In genomic region chr5:107063511-107063910, GRCh38 we compare ENCODE assay signal across 17 cellular contexts.
DNase-seq lines count a peak whose midpoint lies in the region; ATAC-seq and TF ChIP-seq lines count a peak whose summit lies in the region.
"Had no signal": no experiment of that assay in that cellular context is flagged by ENCODE, and none has a peak within 500 bp of the region (broad histone marks: within the 10 kb centered on the region; RNA-seq: fewer than 3 reads in every experiment).

No MANE protein-coding gene starts in this region.

- H3K36me3 ChIP-seq in brain microvascular endothelial cell (replicated peaks) (no peaks in the 10 kb centered on the region), mucosa of descending colon (ENCODE audit: low read depth) (no peaks in the 10 kb centered on the region)

- no peak overlapping the region for H3K27ac ChIP-seq in brain microvascular endothelial cell
- H3K27ac ChIP-seq in foreskin keratinocyte, result no peak overlapping the region
- H3K27ac ChIP-seq: C4-2B had no signal

- no peaks in the 10 kb centered on the region for H3K9me3 ChIP-seq in mucosa of descending colon

- H3K4me1 ChIP-seq in foreskin keratinocyte (no peaks in the 10 kb centered on the region), mucosa of descending colon (ENCODE audit: low read depth) (no peaks in the 10 kb centered on the region)

- intact Hi-C loops in mucosa of descending colon (cut with DNase I, micrococcal nuclease), result no loop called here

- no peaks in the 10 kb centered on the region for H3K4me1 Mint-ChIP-seq in naive thymus-derived CD8-positive, alpha-beta T cell

- H3K36me3 Mint-ChIP-seq in naive thymus-derived CD8-positive, alpha-beta T cell, result no peaks in the 10 kb centered on the region

- POLR2A ChIA-PET in naive thymus-derived CD8-positive, alpha-beta T cell (lab: Charles Lee), result no interaction called here

- no peak for TF ChIP-seq CTCF in brain microvascular endothelial cell (IDR thresholded peaks at IDR 0.05; ENCODE audit: low read depth, low read length, missing control alignments)
- no peak for TF ChIP-seq CTCF in foreskin keratinocyte (conservative IDR thresholded peaks at IDR 0.05)
- no peak for TF ChIP-seq CTCF in mucosa of descending colon (IDR thresholded peaks at IDR 0.05)

- in situ Hi-C loops in brain microvascular endothelial cell (cut with HindIII; ENCODE audit: low pct_ligation_motif_present, low sequenced_read_pairs), result no loop called here

- peaks cover 0 to 13% (median 1%) of the 10 kb centered on the region in 9 donors for H3K9me3 Mint-ChIP-seq in naive thymus-derived CD8-positive, alpha-beta T cell

- no peaks in the 10 kb centered on the region for H3K27me3 Mint-ChIP-seq in naive thymus-derived CD8-positive, alpha-beta T cell

- H3K4me3 ChIP-seq in brain microvascular endothelial cell (ENCODE audit: low read depth, low read length), result no peak overlapping the region
- no peak overlapping the region for H3K4me3 ChIP-seq in mucosa of descending colon

- ATAC-seq in foreskin keratinocyte (peak; percentile 97), mucosa of descending colon (no peak)
- ATAC-seq in naive thymus-derived CD8-positive, alpha-beta T cell, result no peak
- ATAC-seq: HCT116 had no signal

- peak; percentile 56 for DNase-seq in ELR (ENCODE audit: low read depth)
- peak; percentile 30 for DNase-seq in NCI-H226
- DNase-seq in brain microvascular endothelial cell, result peak; percentile 12
- peak; percentile 31 to 69 for DNase-seq in foreskin keratinocyte
- DNase-seq in A172 (ENCODE audit: low spot score), result no peak
- DNase-seq in mucosa of descending colon, result no peak
- no peak for DNase-seq in naive thymus-derived CD8-positive, alpha-beta T cell
- DNase-seq in activated T-cell treated with anti-CD3 and anti-CD28 coated beads for 4 hours, result no peak
- DNase-seq: EL, KBM-7, NCI-H1105, NCI-H1694 treated with DMSO at 0.1 percent for 48 hours, NCI-H446 treated with DMSO at 0.1 percent for 48 hours, NCI-H748 treated with DMSO at 0.1 percent for 48 hours, SHP77 had no signal

- no peak overlapping the region for H3K4me3 Mint-ChIP-seq in naive thymus-derived CD8-positive, alpha-beta T cell

- no peak overlapping the region for H3K27ac Mint-ChIP-seq in naive thymus-derived CD8-positive, alpha-beta T cell

- H3K27me3 ChIP-seq in brain microvascular endothelial cell (replicated peaks), result no peaks in the 10 kb centered on the region
- no peaks in the 10 kb centered on the region for H3K27me3 ChIP-seq in foreskin keratinocyte

Comparison
In these comparisons a context has a peak if more than half of its experiments do, and no peak if none do; other contexts are left out.
1. DNase-seq: peak in ELR (single experiment), NCI-H226 (single experiment), brain microvascular endothelial cell (single experiment) and foreskin keratinocyte (2 of 2); none in A172 (single experiment), mucosa of descending colon (0 of 3), naive thymus-derived CD8-positive, alpha-beta T cell (0 of 10) and activated T-cell treated with anti-CD3 and anti-CD28 coated beads for 4 hours (single experiment).